In genomic region chr16:50155925-50156324, GRCh38 we compare ENCODE assay signal across 9 cellular contexts. TPM values are rescaled to one million over a fixed set of nuclear protein-coding genes. Genes with fewer than 3 reads are reported as not detected.
A peak's percentile ranks its signal among the peaks of the same experiment; 100 is the strongest.
DNase-seq lines count a peak whose midpoint lies in the region; ATAC-seq and TF ChIP-seq lines count a peak whose summit lies in the region.
"Had no signal": no experiment of that assay in that cellular context is flagged by ENCODE, and none has a peak within 500 bp of the region (broad histone marks: within the 10 kb centered on the region; RNA-seq: fewer than 3 reads in every experiment).

No MANE protein-coding gene starts in this region.

- no peak for TF ChIP-seq POLR2A in breast epithelium (IDR thresholded peaks at IDR 0.05)

- H3K4me1 Mint-ChIP-seq in HFFc6 (ENCODE audit: low read depth) (peaks cover 61% of the 10 kb centered on the region), nephron (peaks cover 51% of the 10 kb centered on the region)

- DNase-seq in AG09309 (ENCODE audit: low read depth) (no peak), HFFc6 (no peak), breast epithelium (ENCODE audit: low spot score in 2 of 2) (no peak), NCI-H1105 (lab: John Stamatoyannopoulos, UW) (no peak), OCI-M2 (lab: John Stamatoyannopoulos, UW; ENCODE audit: unreplicated experiment) (no peak)
- DNase-seq: SHP77 had no signal

- ATAC-seq in HG03378 (IDR thresholded peaks at IDR 0.05; ENCODE audit: unreplicated experiment) (no peak), HG02623 (IDR thresholded peaks at IDR 0.05; ENCODE audit: unreplicated experiment) (no peak)

- H3K27me3 Mint-ChIP-seq in HFFc6 (ENCODE audit: insufficient read depth): no peaks in the 10 kb centered on the region; the same call in 1 of the 2 replicates
- H3K27me3 Mint-ChIP-seq in nephron (ENCODE audit: low read depth): peaks cover 2% of the 10 kb centered on the region

- H3K27me3 ChIP-seq in breast epithelium: no peaks in the 10 kb centered on the region

- H3K9me3 ChIP-seq in breast epithelium: no peaks in the 10 kb centered on the region

- TF ChIP-seq CTCF in AG09309 (IDR thresholded peaks at IDR 0.05; ENCODE audit: control insufficient read depth, insufficient read depth, low read depth, low read length, missing control alignments) (no peak), HFFc6 (IDR thresholded peaks at IDR 0.05) (no peak), breast epithelium (IDR thresholded peaks at IDR 0.05) (no peak), nephron (IDR thresholded peaks at IDR 0.05; ENCODE audit: unreplicated experiment in 3 of 3) (no peak)

- H3K4me3 Mint-ChIP-seq in HFFc6 (peak overlapping the region; percentile 91), nephron (peak overlapping the region; percentile 82 to 86 (median 84))

- peaks cover 0 to 8% of the 10 kb centered on the region in 2 donors for H3K4me1 ChIP-seq in breast epithelium

- no peaks in the 10 kb centered on the region for H3K36me3 ChIP-seq in breast epithelium

- peak overlapping the region; percentile 85 for H3K4me3 ChIP-seq in AG09309 (ENCODE audit: control insufficient read depth, low read depth, low read length)
- peak overlapping the region; percentile 86 to 91 (median 89) for H3K4me3 ChIP-seq in breast epithelium

- H3K27ac ChIP-seq in breast epithelium: no peak overlapping the region

- H3K9me3 Mint-ChIP-seq in HFFc6: no peaks in the 10 kb centered on the region
- no peaks in the 10 kb centered on the region for H3K9me3 Mint-ChIP-seq in nephron

- H3K36me3 Mint-ChIP-seq in HFFc6 (ENCODE audit: low read depth): peaks cover 27% of the 10 kb centered on the region; the same call in 1 of the 2 replicates
- H3K36me3 Mint-ChIP-seq in nephron (ENCODE audit: low read depth): peaks cover 13% of the 10 kb centered on the region

- H3K27ac Mint-ChIP-seq in HFFc6 (peak overlapping the region; percentile 58), nephron (peak overlapping the region; percentile 45 to 84 (median 50))

- intact Hi-C loops in breast epithelium (cut with DNase I; ENCODE audit: low total_unique reads): no loop called here

RNA-seq across cellular contexts. Expression of gene TENT4B, which starts 2.8 kb away (rescaled TPM):
- total RNA-seq in HFFc6 (2021; fragmentation: NEBNext Ultra II Directional; extraction: Animal tissue kit (Norgen Biotek cat#: 25700)): 10 to 100 TPM; 19.4 to 23.0 (median 21.6) TPM
- total RNA-seq in breast epithelium: 10 to 100 TPM; 13.4 to 16.4 (median 13.6) TPM
